21 cellular contexts compared by ENCODE assay signal in the genomic region with DNA sequence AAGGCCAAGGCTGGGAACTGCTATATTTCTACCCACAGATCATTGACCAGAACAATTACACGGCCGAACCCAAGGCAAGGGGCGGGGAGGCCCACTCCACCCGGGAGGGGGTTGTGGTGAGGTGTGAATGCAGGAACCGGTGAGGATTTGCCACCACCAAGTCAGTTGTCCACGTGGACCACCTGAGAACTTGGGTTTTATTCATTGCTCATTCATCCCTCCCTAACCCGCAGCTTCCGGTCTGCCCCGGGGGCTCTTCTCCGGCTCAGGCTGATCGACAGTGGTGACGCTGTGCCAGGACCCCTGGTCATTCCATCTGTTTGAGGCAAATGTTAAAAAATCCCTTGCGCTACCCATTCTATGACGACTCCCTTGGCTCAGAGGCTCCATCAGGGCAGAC.
DNase-seq lines count a peak whose midpoint lies in the region; ATAC-seq and TF ChIP-seq lines count a peak whose summit lies in the region.
"Had no signal": no experiment of that assay in that cellular context is flagged by ENCODE, and none has a peak within 500 bp of the region (broad histone marks: within the 10 kb centered on the region; RNA-seq: fewer than 3 reads in every experiment).

No MANE protein-coding gene starts in this region.

- H2AFZ ChIP-seq in IMR-90 (replicated peaks; ENCODE audit: low read length, poor library complexity), result peak overlapping the region; percentile 14
- H2AFZ ChIP-seq: PC-9 had no signal

- peaks cover 12 to 62% of the 10 kb centered on the region in 2 experiments for H3K79me1 ChIP-seq in IMR-90 (ENCODE audit: low read depth in 1 of 2, low read length in 2 of 2)

- no peak overlapping the region for H3K27ac Mint-ChIP-seq in glutamatergic neuron (ENCODE audit: unreplicated experiment)
- H3K27ac Mint-ChIP-seq: CD8-positive, alpha-beta T cell had no signal

- TF ChIP-seq POLR2A in IMR-90 (IDR thresholded peaks at IDR 0.05; ENCODE audit: low read depth, low read length) (no peak), spleen (IDR thresholded peaks at IDR 0.05) (no peak)

- H2AK5ac ChIP-seq in IMR-90 (ENCODE audit: low read depth, low read length), result no peak overlapping the region

- H3K4me1 ChIP-seq in IMR-90 (ENCODE audit: control insufficient read depth, insufficient read depth, low read length) (no peaks in the 10 kb centered on the region), spleen (no peaks in the 10 kb centered on the region)
- H3K4me1 ChIP-seq: Caco-2 had no signal

- H3K9me1 ChIP-seq in IMR-90 (ENCODE audit: insufficient read depth, low read length), result peaks cover 7% of the 10 kb centered on the region; the same call in 1 of the 2 replicates

- ATAC-seq in IMR-90 (ENCODE audit: low read depth), result no peak
- ATAC-seq in GM19035 (IDR thresholded peaks at IDR 0.05; ENCODE audit: unreplicated experiment), result no peak
- ATAC-seq in HG03378 (IDR thresholded peaks at IDR 0.05; ENCODE audit: unreplicated experiment), result no peak
- ATAC-seq: CD8-positive, alpha-beta T cell had no signal

- H3K27ac ChIP-seq in IMR-90 (ENCODE audit: insufficient read depth, low read length), result no peak overlapping the region
- no peak overlapping the region for H3K27ac ChIP-seq in spleen
- H3K27ac ChIP-seq: PC-9 had no signal

- H3K27me3 ChIP-seq in IMR-90 (ENCODE audit: control insufficient read depth, insufficient read depth, low read length) (no peaks in the 10 kb centered on the region), spleen (replicated peaks in 1 of 7) (no peaks in the 10 kb centered on the region)

- H3K9ac ChIP-seq in IMR-90 (ENCODE audit: low read depth, low read length), result no peak overlapping the region

- H3K56ac ChIP-seq in IMR-90 (ENCODE audit: extremely low read depth, insufficient read depth, low read length), result no peak overlapping the region

- in situ Hi-C loops in G401 (cut with HindIII; ENCODE audit: low sequenced_read_pairs) (no loop called here), IMR-90 (cut with MboI; ENCODE audit: low sequenced_read_pairs) (no loop called here), GM13977 (cut with MboI; ENCODE audit: low pct_unique_long_range_greater_than_20kb, low sequenced_read_pairs, unreplicated experiment) (no loop called here)

- H3K4ac ChIP-seq in IMR-90 (ENCODE audit: low read depth, low read length), result no peak overlapping the region

- TF ChIP-seq CTCF in IMR-90 (conservative IDR thresholded peaks at IDR 0.05; ENCODE audit: low read depth, low read length) (no peak), glutamatergic neuron (IDR thresholded peaks at IDR 0.05; ENCODE audit: partially characterized antibody, unreplicated experiment) (no peak), spleen (IDR thresholded peaks at IDR 0.05 in 8 of 11, conservative IDR thresholded peaks at IDR 0.05 in 3 of 11) (no peak), GM13977 (IDR thresholded peaks at IDR 0.05; ENCODE audit: extremely low read depth, insufficient read depth, missing control alignments) (no peak)

- WGBS in IMR-90 (ENCODE audit: extremely low coverage in 2 of 2, insufficient read length in 1 of 2), 2 experiments, result 100% methylated on average over 2 of the region's 14 CpGs; no CpG with 5 or more reads in 1 of the 2 experiments
- 85 to 95% (median 91%) methylated on average over 13 to 14 of the region's 14 CpGs for WGBS in spleen, 5 donors

- DNase-seq in G401 (ENCODE audit: low spot score), result peak; percentile 15
- DNase-seq in IMR-90, result no peak
- DNase-seq in glutamatergic neuron, result peak; percentile 0
- DNase-seq in spleen, result peak; percentile 54
- no peak for DNase-seq in GM13977 (ENCODE audit: low spot score)
- DNase-seq: C1 segment of cervical spinal cord; CD8-positive, alpha-beta T cell; DMS79; EL; GF-D8; KBM-7; MV-4-11; NCI-H2029; NCI-H446 treated with DMSO at 0.1 percent for 48 hours; NCI-H526 treated with DMSO at 0.1 percent for 48 hours; PC-9; RPMI8226; SHP77 treated with DMSO at 0.1 percent for 48 hours had no signal

- TF ChIP-seq RAD21 in IMR-90 (IDR thresholded peaks at IDR 0.05; ENCODE audit: low read length), result no peak

- no peaks in the 10 kb centered on the region for H3K9me3 ChIP-seq in IMR-90 (ENCODE audit: control insufficient read depth, insufficient read depth, low read length)
- no peaks in the 10 kb centered on the region for H3K9me3 ChIP-seq in spleen
- H3K9me3 ChIP-seq: Caco-2 had no signal

- H2BK20ac ChIP-seq in IMR-90 (ENCODE audit: low read depth, low read length), result no peak overlapping the region

- no peak overlapping the region for H3K4me2 ChIP-seq in IMR-90 (ENCODE audit: low read depth, low read length)
- H3K4me2 ChIP-seq: PC-9 had no signal

- H3K4me3 ChIP-seq in IMR-90 (ENCODE audit: insufficient read depth, low read depth, low read length) (no peak overlapping the region), spleen (no peak overlapping the region)
- H3K4me3 ChIP-seq: PC-9 had no signal

- no peak overlapping the region for H4K5ac ChIP-seq in IMR-90 (ENCODE audit: low read depth, low read length)

- H2AK9ac ChIP-seq in IMR-90 (replicated peaks; ENCODE audit: low read depth, low read length, poor library complexity), result no peak overlapping the region

- H2BK120ac ChIP-seq in IMR-90 (ENCODE audit: low read depth, low read length), result no peak overlapping the region

- peaks cover 2% of the 10 kb centered on the region for H3K27me3 Mint-ChIP-seq in glutamatergic neuron (ENCODE audit: unreplicated experiment)

- H3K36me3 Mint-ChIP-seq in glutamatergic neuron (ENCODE audit: unreplicated experiment), result peaks cover 18% of the 10 kb centered on the region
- H3K36me3 Mint-ChIP-seq: CD8-positive, alpha-beta T cell had no signal

- no peak overlapping the region for H4K91ac ChIP-seq in IMR-90 (ENCODE audit: insufficient read depth, low read depth, low read length)

- H2BK5ac ChIP-seq in IMR-90 (ENCODE audit: low read depth, low read length, poor library complexity, severe bottlenecking), result no peak overlapping the region

- H2BK15ac ChIP-seq in IMR-90 (ENCODE audit: low read depth, low read length), result no peak overlapping the region

- no peak overlapping the region for H3K18ac ChIP-seq in IMR-90 (ENCODE audit: low read depth, low read length)

- no peaks in the 10 kb centered on the region for H3K4me1 Mint-ChIP-seq in glutamatergic neuron (ENCODE audit: low read depth, unreplicated experiment)

- no peaks in the 10 kb centered on the region for H3K9me3 Mint-ChIP-seq in glutamatergic neuron (ENCODE audit: unreplicated experiment)
- H3K9me3 Mint-ChIP-seq: CD8-positive, alpha-beta T cell had no signal

- no peak overlapping the region for H3K14ac ChIP-seq in IMR-90 (replicated peaks; ENCODE audit: low read depth, low read length)

- intact Hi-C loops in IMR-90 (cut with micrococcal nuclease) (no loop called here), spleen (cut with DNase I; ENCODE audit: low total_unique reads) (no loop called here)

- no peak overlapping the region for H3K23ac ChIP-seq in IMR-90 (ENCODE audit: low read depth, low read length)

- BruUV-seq in IMR-90 (replicated peaks; lab: Mats Ljungman, UMichigan), result no TSS peak

- POLR2A ChIA-PET in IMR-90 (lab: Charles Lee; ENCODE audit: unreplicated experiment), result no interaction called here

- H3K36me3 ChIP-seq in IMR-90 (ENCODE audit: control insufficient read depth, insufficient read depth, low read length), result peaks cover 82% of the 10 kb centered on the region
- peaks cover 0 to 21% (median 0%) of the 10 kb centered on the region in 6 donors for H3K36me3 ChIP-seq in spleen

- CTCF ChIA-PET in IMR-90 (lab: Yijun Ruan, JAX), result no interaction called here

- dilution Hi-C loops in IMR-90 (cut with HindIII; ENCODE audit: low sequenced_read_pairs, unreplicated experiment), result no loop called here

- H4K8ac ChIP-seq in IMR-90 (ENCODE audit: low read depth in 2 of 2, low read length in 2 of 2), result no peak overlapping the region

- H4K20me1 ChIP-seq in IMR-90 (ENCODE audit: insufficient read depth, low read length), result peaks cover 64% of the 10 kb centered on the region

- H3K4me3 Mint-ChIP-seq in glutamatergic neuron (ENCODE audit: unreplicated experiment), result no peak overlapping the region
- H3K4me3 Mint-ChIP-seq: CD8-positive, alpha-beta T cell had no signal

TF ChIP-seq in IMR-90, 13 proteins besides CTCF, POLR2A, EP300 and RAD21:
- TF ChIP-seq SMC3 (IDR thresholded peaks at IDR 0.05; ENCODE audit: low read depth, low read length) (no peak), CHD1 (IDR thresholded peaks at IDR 0.05; ENCODE audit: low read depth, low read length) (no peak), ELK1 (IDR thresholded peaks at IDR 0.05; ENCODE audit: borderline replicate concordance, low read depth, low read length) (no peak), NFE2L2 (IDR thresholded peaks at IDR 0.05; ENCODE audit: low read depth, low read length) (no peak), FOS (IDR thresholded peaks at IDR 0.05; ENCODE audit: low read depth, low read length) (no peak), BHLHE40 (IDR thresholded peaks at IDR 0.05; ENCODE audit: low read depth, low read length) (no peak), MAZ (IDR thresholded peaks at IDR 0.05; ENCODE audit: borderline replicate concordance, low read depth, low read length) (no peak)
- TF ChIP-seq, protein P1, sequence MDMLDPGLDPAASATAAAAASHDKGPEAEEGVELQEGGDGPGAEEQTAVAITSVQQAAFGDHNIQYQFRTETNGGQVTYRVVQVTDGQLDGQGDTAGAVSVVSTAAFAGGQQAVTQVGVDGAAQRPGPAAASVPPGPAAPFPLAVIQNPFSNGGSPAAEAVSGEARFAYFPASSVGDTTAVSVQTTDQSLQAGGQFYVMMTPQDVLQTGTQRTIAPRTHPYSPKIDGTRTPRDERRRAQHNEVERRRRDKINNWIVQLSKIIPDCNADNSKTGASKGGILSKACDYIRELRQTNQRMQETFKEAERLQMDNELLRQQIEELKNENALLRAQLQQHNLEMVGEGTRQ (IDR thresholded peaks at IDR 0.05; ENCODE audit: low read depth, low read length), result no peak

Comparison
In these comparisons a context has a peak if more than half of its experiments do, and no peak if none do; other contexts are left out.
1. DNase-seq: peak in G401 (single experiment), glutamatergic neuron (single experiment) and spleen (single experiment); none in IMR-90 (single experiment) and GM13977 (single experiment).